1 cellular context compared by ENCODE assay signal in genomic region chr7:1096156-1097119, GRCh38.
A peak's percentile ranks its signal among the peaks of the same experiment; 100 is the strongest.
TF ChIP-seq lines count a peak whose summit lies in the region.

No MANE protein-coding gene starts in this region.

TF ChIP-seq in SK-N-SH, 30 proteins besides CTCF, POLR2A, EP300 and RAD21 (continued from another document):
- TF ChIP-seq CHD2 (IDR thresholded peaks at IDR 0.05; ENCODE audit: low read length, partially characterized antibody) = peak; percentile 9
- peak; percentile 66; the same call in 1 of the 2 replicates for TF ChIP-seq GATA2 (CRISPR knock-in tag; IDR thresholded peaks at IDR 0.05)
- TF ChIP-seq RFX5 (IDR thresholded peaks at IDR 0.05; ENCODE audit: low read length) = no peak
- TF ChIP-seq MXI1 (IDR thresholded peaks at IDR 0.05; ENCODE audit: low read depth, low read length) = peak; percentile 39; the same call in 1 of the 2 replicates
